1 cellular context compared by ENCODE assay signal in genomic region chr19:55461259-55461973, GRCh38.
TF ChIP-seq lines count a peak whose summit lies in the region.

TSS of gene ISOC2 (minus strand) at chr19:55461642. CDS start at chr19:55456486, 5,156 bp downstream.

TF ChIP-seq in GM12878, 131 proteins besides CTCF, POLR2A, EP300 and RAD21 (continued from another document):
- no peak for TF ChIP-seq BCLAF1 (IDR thresholded peaks at IDR 0.05)
- TF ChIP-seq JUND (IDR thresholded peaks at IDR 0.05; ENCODE audit: low read depth, low read length) = no peak
- no peak for TF ChIP-seq ZBTB4 (CRISPR knock-in tag; IDR thresholded peaks at IDR 0.05)
- TF ChIP-seq SUZ12 (IDR thresholded peaks at IDR 0.05; ENCODE audit: unreplicated experiment) = no peak
- TF ChIP-seq BMI1 (IDR thresholded peaks at IDR 0.05; ENCODE audit: borderline replicate concordance) = no peak
- TF ChIP-seq BACH1 (IDR thresholded peaks at IDR 0.05; ENCODE audit: borderline replicate concordance) = peak; percentile 47; the same call in 1 of the 2 replicates
- TF ChIP-seq CREB1 (IDR thresholded peaks at IDR 0.05; ENCODE audit: low read depth) = peak; percentile 84
- TF ChIP-seq YBX1 (IDR thresholded peaks at IDR 0.05) = no peak
- peak; percentile 99 for TF ChIP-seq HDGF (IDR thresholded peaks at IDR 0.05)
- TF ChIP-seq ATF7 (IDR thresholded peaks at IDR 0.05; ENCODE audit: low read depth) = 0 out of 2 replicates have a peak, but pooled peaks have one; percentile 21
- no peak for TF ChIP-seq POU2F2 (IDR thresholded peaks at IDR 0.05; ENCODE audit: borderline replicate concordance, low read depth, low read length)
- no peak for TF ChIP-seq CBX3 (IDR thresholded peaks at IDR 0.05; ENCODE audit: borderline replicate concordance, low read depth)
- TF ChIP-seq RFX5 (IDR thresholded peaks at IDR 0.05; ENCODE audit: low read depth, low read length) = peak; percentile 75; the same call in 1 of the 2 replicates
- TF ChIP-seq SMAD5 (IDR thresholded peaks at IDR 0.05; ENCODE audit: low read depth) = peak; percentile 36; the same call in 1 of the 2 replicates
- TF ChIP-seq E4F1 (IDR thresholded peaks at IDR 0.05; ENCODE audit: borderline replicate concordance, partially characterized antibody) = peak; percentile 13
- no peak for TF ChIP-seq JUNB (IDR thresholded peaks at IDR 0.05)
- peak; percentile 98 for TF ChIP-seq DPF2 (IDR thresholded peaks at IDR 0.05)
- no peak for TF ChIP-seq E2F4 (IDR thresholded peaks at IDR 0.05; ENCODE audit: low read depth, low read length)
- TF ChIP-seq FOXM1 (IDR thresholded peaks at IDR 0.05; ENCODE audit: low read depth, low read length) = no peak
- peak in 1 of 2 experiments; percentile 59; a peak in 2 of 3 replicates for TF ChIP-seq EGR1 (IDR thresholded peaks at IDR 0.05; ENCODE audit: borderline replicate concordance in 1 of 2, low read depth in 2 of 2, low read length in 2 of 2)
- TF ChIP-seq RAD51 (IDR thresholded peaks at IDR 0.05) = peak; percentile 93
- no peak for TF ChIP-seq TBL1XR1 (IDR thresholded peaks at IDR 0.05; ENCODE audit: low read depth, low read length)
- peak; percentile 97 for TF ChIP-seq PBX3 (IDR thresholded peaks at IDR 0.05; ENCODE audit: insufficient replicate concordance, low read depth, low read length)
- peak; percentile 95 for TF ChIP-seq LARP7 (IDR thresholded peaks at IDR 0.05)
- TF ChIP-seq POLR2AphosphoS5 (IDR thresholded peaks at IDR 0.05; ENCODE audit: low read length) = peak; percentile 96
- TF ChIP-seq ESRRA (IDR thresholded peaks at IDR 0.05; ENCODE audit: low read length) = peak; percentile 98
- TF ChIP-seq EZH2 (IDR thresholded peaks at IDR 0.05; ENCODE audit: borderline replicate concordance, control insufficient read depth, low read depth, low read length) = no peak
- TF ChIP-seq SKIL (IDR thresholded peaks at IDR 0.05; ENCODE audit: low read depth, poor library complexity, severe bottlenecking) = no peak
- peak; percentile 33; the same call in 1 of the 2 replicates for TF ChIP-seq ZNF687 (IDR thresholded peaks at IDR 0.05)
- TF ChIP-seq KAT2A (conservative IDR thresholded peaks at IDR 0.05; ENCODE audit: control insufficient read depth, low read depth, low read length) = no peak
- no peak for TF ChIP-seq PAX8 (IDR thresholded peaks at IDR 0.05)
- TF ChIP-seq TCF7 (IDR thresholded peaks at IDR 0.05; ENCODE audit: borderline replicate concordance) = no peak
- peak; percentile 75 for TF ChIP-seq MLLT1 (IDR thresholded peaks at IDR 0.05)
- peak; percentile 22 to 58; a peak in 2 of 4 replicates for TF ChIP-seq BHLHE40 (IDR thresholded peaks at IDR 0.05; ENCODE audit: borderline replicate concordance in 1 of 2, low read depth in 2 of 2, low read length in 1 of 2)
- no peak for TF ChIP-seq RCOR1 (conservative IDR thresholded peaks at IDR 0.05; ENCODE audit: low read depth, low read length)
- TF ChIP-seq BCL11A (IDR thresholded peaks at IDR 0.05; ENCODE audit: low read depth, low read length) = no peak
- peak; percentile 83 for TF ChIP-seq ZNF217 (IDR thresholded peaks at IDR 0.05)
- no peak for TF ChIP-seq SRF (IDR thresholded peaks at IDR 0.05; ENCODE audit: low read depth in 2 of 2, low read length in 2 of 2)
- no peak for TF ChIP-seq ZBTB33 (IDR thresholded peaks at IDR 0.05)
- TF ChIP-seq RBBP5 (conservative IDR thresholded peaks at IDR 0.05) = no peak
